ENCODE assay signal across 8 cellular contexts in the genomic region with DNA sequence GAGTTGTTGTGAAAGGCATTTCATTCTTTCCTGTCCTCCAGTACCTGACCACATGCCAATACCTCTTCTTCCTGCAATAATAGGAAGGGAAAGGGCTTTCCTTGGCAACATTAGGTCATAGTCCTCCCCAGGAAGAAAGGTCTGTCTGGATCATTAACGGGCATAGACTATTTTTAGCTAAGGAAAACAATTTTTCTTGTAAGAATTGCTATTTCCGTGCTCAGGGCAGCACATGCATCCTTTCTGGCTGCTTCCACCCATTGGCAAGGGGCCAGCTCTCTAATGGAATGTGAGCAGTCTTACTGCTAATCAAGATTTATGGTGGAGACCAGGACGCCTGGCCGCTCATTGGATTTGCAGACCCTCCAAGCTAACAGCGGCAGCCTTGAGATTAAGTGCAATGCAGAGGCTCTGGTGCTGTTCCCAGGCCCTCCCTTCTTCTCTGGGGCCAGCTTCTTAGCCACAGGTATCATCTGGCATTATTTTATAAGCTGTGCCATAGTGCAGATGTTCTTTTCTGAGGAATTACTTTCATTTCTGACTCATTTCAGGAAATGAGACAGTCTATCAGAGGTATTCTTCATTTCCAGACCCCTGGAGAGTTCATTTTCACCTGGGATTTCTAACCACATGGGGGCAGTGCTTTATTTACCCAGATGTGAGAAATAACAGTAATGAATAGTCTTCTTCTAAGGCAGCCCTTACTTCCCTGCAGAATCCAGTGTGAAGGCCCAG. TPM values are rescaled to one million over a fixed set of nuclear protein-coding genes. Genes with fewer than 3 reads are reported as not detected.
DNase-seq lines count a peak whose midpoint lies in the region; ATAC-seq and TF ChIP-seq lines count a peak whose summit lies in the region.

No MANE protein-coding gene starts in this region.

- no peaks in the 10 kb centered on the region for H3K9me3 ChIP-seq in left lung

- no peaks in the 10 kb centered on the region for H3K27me3 Mint-ChIP-seq in stimulated activated memory B cell treated with anti-CD40 and anti-IgM and Interleukin-4, amounts not matched to agents 10 μg/mL and 1 μg/mL and 100 μg/mL, for 72 hours

- no peak overlapping the region for H3K4me3 Mint-ChIP-seq in stimulated activated memory B cell treated with anti-CD40 and anti-IgM and Interleukin-4, amounts not matched to agents 10 μg/mL and 1 μg/mL and 100 μg/mL, for 72 hours

- peak overlapping the region; percentile 42 to 53 for H3K27ac ChIP-seq in left lung

- H3K36me3 Mint-ChIP-seq in stimulated activated memory B cell treated with anti-CD40 and anti-IgM and Interleukin-4, amounts not matched to agents 10 μg/mL and 1 μg/mL and 100 μg/mL, for 72 hours, result peaks cover 15% of the 10 kb centered on the region

- H3K27ac Mint-ChIP-seq in stimulated activated memory B cell treated with anti-CD40 and anti-IgM and Interleukin-4, amounts not matched to agents 10 μg/mL and 1 μg/mL and 100 μg/mL, for 72 hours, result no peak overlapping the region

- peaks cover 20 to 28% of the 10 kb centered on the region in 2 donors for H3K4me1 ChIP-seq in left lung

- H3K4me1 Mint-ChIP-seq in stimulated activated memory B cell treated with anti-CD40 and anti-IgM and Interleukin-4, amounts not matched to agents 10 μg/mL and 1 μg/mL and 100 μg/mL, for 72 hours, result peaks cover 9% of the 10 kb centered on the region

- no peak overlapping the region for H3K4me3 ChIP-seq in left lung

- intact Hi-C loops in left lung (cut with DNase I), result no loop called here

- no peaks in the 10 kb centered on the region for H3K9me3 Mint-ChIP-seq in stimulated activated memory B cell treated with anti-CD40 and anti-IgM and Interleukin-4, amounts not matched to agents 10 μg/mL and 1 μg/mL and 100 μg/mL, for 72 hours

- ATAC-seq in HG02642 (IDR thresholded peaks at IDR 0.05; ENCODE audit: poor library complexity, unreplicated experiment) (peak; percentile 68), left lung (peak; percentile 68)
- ATAC-seq in stimulated activated memory B cell treated with anti-CD40 and anti-IgM and Interleukin-4, amounts not matched to agents 10 μg/mL and 1 μg/mL and 100 μg/mL, for 72 hours, result no peak

- peak; percentile 23 to 30 for TF ChIP-seq CTCF in left lung (IDR thresholded peaks at IDR 0.05)

- no peaks in the 10 kb centered on the region for H3K36me3 ChIP-seq in left lung

- DNase-seq in EL, result peak; percentile 92
- peak; percentile 72 for DNase-seq in NCI-H2227 treated with DMSO at 0.1 percent for 48 hours (lab: John Stamatoyannopoulos, UW)
- DNase-seq in brain pericyte (ENCODE audit: low read depth, low spot score), result peak; percentile 49
- peak in 1 of 2 donors; percentile 66 for DNase-seq in left lung
- DNase-seq in ureter (ENCODE audit: low spot score), result peak; percentile 81
- DNase-seq in inferior parietal cortex (ENCODE audit: extremely low spot score), result no peak

- no peaks in the 10 kb centered on the region for H3K27me3 ChIP-seq in left lung

RNA-seq across cellular contexts. Expression of gene ANO6, which starts 52.9 kb away (rescaled TPM):
- total RNA-seq in left lung, result 10 to 100 TPM; 63.8 to 79.7 TPM
- 80.9 TPM for total RNA-seq in ureter
